8 cellular contexts compared by ENCODE assay signal in genomic region chr6:13012977-13013680, GRCh38.
DNase-seq lines count a peak whose midpoint lies in the region; ATAC-seq and TF ChIP-seq lines count a peak whose summit lies in the region.

No MANE protein-coding gene starts in this region.

- H3K4me3 ChIP-seq in BLaER1 (peak overlapping the region; percentile 74), mucosa of descending colon (no peak overlapping the region), vagina (peak overlapping the region; percentile 46 to 51)

- H3K27ac ChIP-seq in BLaER1 (no peak overlapping the region), vagina (no peak overlapping the region)

- H3K27me3 ChIP-seq in BLaER1, result peaks cover 46% of the 10 kb centered on the region
- H3K27me3 ChIP-seq in vagina, result no peaks in the 10 kb centered on the region

- no peaks in the 10 kb centered on the region for H3K36me3 ChIP-seq in BLaER1
- no peaks in the 10 kb centered on the region for H3K36me3 ChIP-seq in mucosa of descending colon (ENCODE audit: low read depth)
- no peaks in the 10 kb centered on the region for H3K36me3 ChIP-seq in vagina

- H3K4me1 ChIP-seq in BLaER1 (peaks cover 10% of the 10 kb centered on the region), mucosa of descending colon (ENCODE audit: low read depth) (peaks cover 5% of the 10 kb centered on the region), vagina (peaks cover 23% of the 10 kb centered on the region)

- no peak for ATAC-seq in mucosa of descending colon

- peak overlapping the region; percentile 95 for H3K4me2 ChIP-seq in BLaER1

- TF ChIP-seq CTCF in mucosa of descending colon (IDR thresholded peaks at IDR 0.05) (no peak), vagina (IDR thresholded peaks at IDR 0.05) (no peak)

- intact Hi-C loops in mucosa of descending colon (cut with DNase I, micrococcal nuclease), result no loop called here
- intact Hi-C loops in vagina (cut with DNase I), result no loop called here

- no peaks in the 10 kb centered on the region for H3K9me3 ChIP-seq in BLaER1
- H3K9me3 ChIP-seq in mucosa of descending colon, result no peaks in the 10 kb centered on the region
- no peaks in the 10 kb centered on the region for H3K9me3 ChIP-seq in vagina

- H3K9ac ChIP-seq in BLaER1, result no peak overlapping the region

- no peak for TF ChIP-seq POLR2A in vagina (IDR thresholded peaks at IDR 0.05)

- H4K20me1 ChIP-seq in BLaER1, result peaks cover 19% of the 10 kb centered on the region; the same call in 1 of the 2 replicates

- DNase-seq in NCI-H128 (lab: John Stamatoyannopoulos, UW; ENCODE audit: unreplicated experiment), result peak; percentile 21
- DNase-seq in ecto neural progenitor cell (ENCODE audit: low spot score), result peak; percentile 73
- DNase-seq in mucosa of descending colon, result peak in 2 of 3 donors; percentile 17 to 25
- DNase-seq in vagina (ENCODE audit: extremely low spot score in 2 of 2), result no peak
- DNase-seq in GDM1 (lab: John Stamatoyannopoulos, UW), result no peak
- no peak for DNase-seq in COLO829 (ENCODE audit: low spot score)
- DNase-seq in RPMI8226, result no peak

Comparison
In these comparisons a context has a peak if more than half of its experiments do, and no peak if none do; other contexts are left out.
1. DNase-seq: peak in NCI-H128 (single experiment), ecto neural progenitor cell (single experiment) and mucosa of descending colon (2 of 3); none in vagina (0 of 2), GDM1 (single experiment), COLO829 (single experiment) and RPMI8226 (single experiment).